ENCODE assay signal across 30 cellular contexts in genomic region chr10:120460191-120460590, GRCh38. TPM values are rescaled to one million over a fixed set of nuclear protein-coding genes. Genes with fewer than 3 reads are reported as not detected.
A peak's percentile ranks its signal among the peaks of the same experiment; 100 is the strongest.
DNase-seq lines count a peak whose midpoint lies in the region; ATAC-seq, FAIRE-seq and TF ChIP-seq lines count a peak whose summit lies in the region.
"Had no signal": no experiment of that assay in that cellular context is flagged by ENCODE, and none has a peak within 500 bp of the region (broad histone marks: within the 10 kb centered on the region; RNA-seq: fewer than 3 reads in every experiment).

No MANE protein-coding gene starts in this region.

- intact Hi-C loops in endothelial cell of umbilical vein (cut with micrococcal nuclease) (loop anchor here (1.0 kb wide), 2 partner anchors 37 to 181 kb away; no protein-coding TSS in a partner anchor), right lobe of liver (cut with DNase I) (no loop called here), ascending aorta (cut with DNase I) (no loop called here)

- POLR2A ChIA-PET in endothelial cell of umbilical vein (lab: Charles Lee): no interaction called here

- no peak for ATAC-seq in activated CD8-positive, alpha-beta memory T cell treated with anti-CD3 and anti-CD28 coated beads, Interleukin-2, amount 10 ng/mL, durations not matched to agents 7 days and 5 days
- ATAC-seq in right lobe of liver: no peak
- ATAC-seq: gastrocnemius medialis; naive thymus-derived CD8-positive, alpha-beta T cell; WTC11 had no signal

- peaks cover 25% of the 10 kb centered on the region for H3K79me2 ChIP-seq in endothelial cell of umbilical vein (ENCODE audit: control insufficient read depth, insufficient read depth, low read length)

- H3K9me3 ChIP-seq in SJSA1 (replicated peaks): no peaks in the 10 kb centered on the region
- no peaks in the 10 kb centered on the region for H3K9me3 ChIP-seq in endothelial cell of umbilical vein (replicated peaks; ENCODE audit: control insufficient read depth, insufficient read depth, low read length)
- no peaks in the 10 kb centered on the region for H3K9me3 ChIP-seq in right lobe of liver
- H3K9me3 ChIP-seq in ascending aorta: no peaks in the 10 kb centered on the region
- H3K9me3 ChIP-seq: gastrocnemius medialis, left lung, stomach, thyroid gland had no signal

- peak; percentile 75 for DNase-seq in EH (ENCODE audit: low read depth)
- no peak for DNase-seq in SJSA1 (ENCODE audit: low read depth in 1 of 2, low spot score in 2 of 2)
- no peak for DNase-seq in endothelial cell of umbilical vein (ENCODE audit: low read depth, low spot score)
- DNase-seq in renal cortical epithelial cell (ENCODE audit: low read depth): peak; percentile 66
- DNase-seq in activated CD8-positive, alpha-beta memory T cell treated with anti-CD3 and anti-CD28 coated beads, Interleukin-2, amount 10 ng/mL, durations not matched to agents 7 days and 5 days: no peak
- no peak for DNase-seq in right lobe of liver
- DNase-seq in GM12892 (ENCODE audit: insufficient read length): no peak
- DNase-seq in ascending aorta (ENCODE audit: low spot score in 2 of 2): no peak
- DNase-seq: activated naive CD4-positive, alpha-beta T cell treated with anti-CD3 and anti-CD28 coated beads, Interleukin-2, amount 50 U/mL, for 16 hours; COR-L47; endodermal cell; gastrocnemius medialis; hippocampal formation; Kasumi-1; left lung; midbrain; naive thymus-derived CD8-positive, alpha-beta T cell; NCI-H146; NCI-H446 treated with DMSO at 0.1 percent for 48 hours; occipital lobe; stimulated activated CD8-positive, alpha-beta memory T cell treated with anti-CD3 and anti-CD28 coated beads, Interleukin-4, amount 100 ng/mL, for 48 hours; stomach; thyroid gland had no signal

- H3K36me3 Mint-ChIP-seq in activated CD8-positive, alpha-beta memory T cell treated with anti-CD3 and anti-CD28 coated beads, Interleukin-2, amount 10 ng/mL, durations not matched to agents 7 days and 5 days: peaks cover 3% of the 10 kb centered on the region
- H3K36me3 Mint-ChIP-seq: naive thymus-derived CD8-positive, alpha-beta T cell; WTC11 had no signal

- H3K9me3 Mint-ChIP-seq in activated CD8-positive, alpha-beta memory T cell treated with anti-CD3 and anti-CD28 coated beads, Interleukin-2, amount 10 ng/mL, durations not matched to agents 7 days and 5 days (ENCODE audit: low read depth): no peaks in the 10 kb centered on the region
- H3K9me3 Mint-ChIP-seq: activated T-helper 1 cell treated with anti-CD3 and anti-CD28 coated beads, Interleukin-12 subunit alpha, Interleukin-12 subunit beta, Interleukin-2, Interleukin-4 antibody, amounts not matched to agents 30 ng/mL and 10 ng/mL and 1 ng/mL, durations not matched to agents 14 hours and 24 hours and 36 hours; dendritic cell treated with granulocyte-macrophage colony-stimulating factor and Interleukin-4, amounts not matched to agents 40 ng/mL and 50 ng/mL, for 4 days; endodermal cell; naive thymus-derived CD8-positive, alpha-beta T cell; T-helper 2 cell treated with Interferon-gamma antibody and Interleukin-4, amounts not matched to agents 5 μg/mL and 100 μg/mL, for 36 hours; WTC11 had no signal

- FAIRE-seq in endothelial cell of umbilical vein (lab: Jason Lieb, UNC) (no peak), GM12892 (lab: Jason Lieb, UNC) (no peak)
- FAIRE-seq: GM18507 had no signal

- no peak overlapping the region for H3K4me3 Mint-ChIP-seq in activated CD8-positive, alpha-beta memory T cell treated with anti-CD3 and anti-CD28 coated beads, Interleukin-2, amount 10 ng/mL, durations not matched to agents 7 days and 5 days
- H3K4me3 Mint-ChIP-seq: activated T-helper 1 cell treated with anti-CD3 and anti-CD28 coated beads, Interleukin-12 subunit alpha, Interleukin-12 subunit beta, Interleukin-2, Interleukin-4 antibody, amounts not matched to agents 30 ng/mL and 10 ng/mL and 1 ng/mL, durations not matched to agents 14 hours and 24 hours and 36 hours; dendritic cell treated with granulocyte-macrophage colony-stimulating factor and Interleukin-4, amounts not matched to agents 40 ng/mL and 50 ng/mL, for 4 days; endodermal cell; naive thymus-derived CD8-positive, alpha-beta T cell; T-helper 2 cell treated with Interferon-gamma antibody and Interleukin-4, amounts not matched to agents 5 μg/mL and 100 μg/mL, for 36 hours; WTC11 had no signal

- H2AFZ ChIP-seq in endothelial cell of umbilical vein (ENCODE audit: low read depth, low read length): no peak overlapping the region

- no peak overlapping the region for H3K27ac Mint-ChIP-seq in activated CD8-positive, alpha-beta memory T cell treated with anti-CD3 and anti-CD28 coated beads, Interleukin-2, amount 10 ng/mL, durations not matched to agents 7 days and 5 days
- H3K27ac Mint-ChIP-seq: activated T-helper 1 cell treated with anti-CD3 and anti-CD28 coated beads, Interleukin-12 subunit alpha, Interleukin-12 subunit beta, Interleukin-2, Interleukin-4 antibody, amounts not matched to agents 30 ng/mL and 10 ng/mL and 1 ng/mL, durations not matched to agents 14 hours and 24 hours and 36 hours; dendritic cell treated with granulocyte-macrophage colony-stimulating factor and Interleukin-4, amounts not matched to agents 40 ng/mL and 50 ng/mL, for 4 days; endodermal cell; naive thymus-derived CD8-positive, alpha-beta T cell; T-helper 2 cell treated with Interferon-gamma antibody and Interleukin-4, amounts not matched to agents 5 μg/mL and 100 μg/mL, for 36 hours; WTC11 had no signal

- peaks cover 30% of the 10 kb centered on the region for H3K27me3 Mint-ChIP-seq in activated CD8-positive, alpha-beta memory T cell treated with anti-CD3 and anti-CD28 coated beads, Interleukin-2, amount 10 ng/mL, durations not matched to agents 7 days and 5 days

- no peaks in the 10 kb centered on the region for H3K9me1 ChIP-seq in endothelial cell of umbilical vein (replicated peaks; ENCODE audit: control insufficient read depth, extremely low read depth, insufficient read depth, low read length)

- H3K27ac ChIP-seq in SJSA1: peak overlapping the region; percentile 53
- H3K27ac ChIP-seq in endothelial cell of umbilical vein (ENCODE audit: insufficient read depth, low read depth, low read length): peak overlapping the region; percentile 82
- H3K27ac ChIP-seq in right lobe of liver: no peak overlapping the region
- no peak overlapping the region for H3K27ac ChIP-seq in ascending aorta
- H3K27ac ChIP-seq: gastrocnemius medialis, left lung, skin epidermis, stomach, thyroid gland had no signal

- H3K9ac ChIP-seq in endothelial cell of umbilical vein (replicated peaks; ENCODE audit: extremely low read depth, insufficient read depth, low read length): peak overlapping the region; percentile 35

- H3K4me3 ChIP-seq in SJSA1: no peak overlapping the region
- no peak overlapping the region for H3K4me3 ChIP-seq in endothelial cell of umbilical vein (replicated peaks in 1 of 3; ENCODE audit: insufficient read depth in 1 of 3, low read depth in 1 of 3, low read length in 3 of 3)
- no peak overlapping the region for H3K4me3 ChIP-seq in right lobe of liver
- H3K4me3 ChIP-seq in ascending aorta: no peak overlapping the region
- H3K4me3 ChIP-seq: gastrocnemius medialis, left lung, skin epidermis, stomach, thyroid gland had no signal

- H3K27me3 ChIP-seq in SJSA1 (replicated peaks) (peaks cover 1% of the 10 kb centered on the region; the same call in 1 of the 2 replicates), endothelial cell of umbilical vein (ENCODE audit: control insufficient read depth in 2 of 2, insufficient read depth in 2 of 2, low read length in 2 of 2) (no peaks in the 10 kb centered on the region), right lobe of liver (peaks cover 0 to 7% of the 10 kb centered on the region in 2 donors), ascending aorta (peaks cover 5% of the 10 kb centered on the region)
- H3K27me3 ChIP-seq: thyroid gland had no signal

- no TSS peak for BruUV-seq in endothelial cell of umbilical vein (replicated peaks; lab: Mats Ljungman, UMichigan)

- 36% methylated on average over 1 of the region's 1 CpG for WGBS in right lobe of liver (ENCODE audit: insufficient coverage, low coverage, low lambda C conversion rate, missing lambda C conversion rate)

- H3K4me2 ChIP-seq in endothelial cell of umbilical vein (ENCODE audit: insufficient read depth, low read length): peak overlapping the region; percentile 2

- dilution Hi-C loops in endothelial cell of umbilical vein (cut with MboI; ENCODE audit: extremely low pct_ligation_motif_present, low sequenced_read_pairs): no loop called here

- TF ChIP-seq CTCF in endothelial cell of umbilical vein (IDR thresholded peaks at IDR 0.05; ENCODE audit: extremely low read depth in 1 of 2, insufficient read depth in 1 of 2, low read depth in 1 of 2, low read length in 2 of 2) (no peak), right lobe of liver (IDR thresholded peaks at IDR 0.05) (no peak), ascending aorta (IDR thresholded peaks at IDR 0.05) (no peak)

- H3K4me1 Mint-ChIP-seq in activated CD8-positive, alpha-beta memory T cell treated with anti-CD3 and anti-CD28 coated beads, Interleukin-2, amount 10 ng/mL, durations not matched to agents 7 days and 5 days: no peaks in the 10 kb centered on the region

- no peaks in the 10 kb centered on the region for H4K20me1 ChIP-seq in endothelial cell of umbilical vein (replicated peaks; ENCODE audit: control insufficient read depth, extremely low read depth, insufficient read depth, low read length)

- TF ChIP-seq POLR2A in endothelial cell of umbilical vein (IDR thresholded peaks at IDR 0.05; ENCODE audit: low read depth, low read length) (no peak), right lobe of liver (IDR thresholded peaks at IDR 0.05) (no peak), GM12892 (IDR thresholded peaks at IDR 0.05; ENCODE audit: low read depth, low read length) (no peak)

- H3K36me3 ChIP-seq in SJSA1 (no peaks in the 10 kb centered on the region), endothelial cell of umbilical vein (ENCODE audit: control insufficient read depth in 2 of 2, extremely low read depth in 1 of 2, insufficient read depth in 2 of 2, low read length in 2 of 2) (no peaks in the 10 kb centered on the region), right lobe of liver (no peaks in the 10 kb centered on the region), ascending aorta (no peaks in the 10 kb centered on the region)
- H3K36me3 ChIP-seq: gastrocnemius medialis, left lung, stomach, thyroid gland had no signal

- CTCF ChIA-PET in endothelial cell of umbilical vein (lab: Charles Lee): interaction anchor here (1.0 to 4.1 kb wide), 6 partner anchors 8 to 267 kb away, joined by 3 to 23 read pairs (median 3); no protein-coding TSS in a partner anchor
- CTCF ChIA-PET in activated CD8-positive, alpha-beta memory T cell treated with anti-CD3 and anti-CD28 coated beads, Interleukin-2, amount 10 ng/mL, durations not matched to agents 7 days and 5 days (lab: Charles Lee): no interaction called here

- peaks cover 56% of the 10 kb centered on the region for H3K4me1 ChIP-seq in SJSA1 (replicated peaks)
- H3K4me1 ChIP-seq in endothelial cell of umbilical vein (ENCODE audit: control insufficient read depth, extremely low read depth, insufficient read depth, low read length): peaks cover 45% of the 10 kb centered on the region
- H3K4me1 ChIP-seq in right lobe of liver: peaks cover 0 to 12% (median 0%) of the 10 kb centered on the region in 4 donors
- H3K4me1 ChIP-seq in ascending aorta: peaks cover 0 to 7% of the 10 kb centered on the region in 2 donors
- H3K4me1 ChIP-seq: gastrocnemius medialis had no signal

RNA-seq across cellular contexts. Expression of gene PLPP4, which starts 3.2 kb away (rescaled TPM):
- 12.5 and 13.8 TPM in 2 replicates for total RNA-seq in SJSA1 (2014; rRNA removed; shearing (Covaris generic))
- total RNA-seq in endothelial cell of umbilical vein (15.5 and 17.1 TPM in 2 replicates), renal cortical epithelial cell (20.0 and 30.3 TPM in 2 replicates), right lobe of liver (under 1 TPM in 5 of 6 experiments, not detected in 1; 0.35 to 0.81 (median 0.37) TPM), ascending aorta (not detected)
- polyA plus RNA-seq in endothelial cell of umbilical vein: 33.0 and 36.4 TPM in 2 replicates
- polyA plus RNA-seq in endothelial cell of umbilical vein (2011; cell fraction: cytosol; rRNA removed): 30.4 and 32.4 TPM in 2 replicates
- polyA plus RNA-seq in endothelial cell of umbilical vein (2011; cell fraction: nucleus; rRNA removed): 34.5 and 41.4 TPM in 2 replicates
- 37.3 and 39.5 TPM in 2 replicates for polyA plus RNA-seq in endothelial cell of umbilical vein (2012)
- 22.8 and 24.2 TPM in 2 replicates for polyA minus RNA-seq in endothelial cell of umbilical vein
- polyA minus RNA-seq in endothelial cell of umbilical vein (2011; cell fraction: cytosol; rRNA and poly(A)+ RNA removed): not detected
- polyA minus RNA-seq in endothelial cell of umbilical vein (2011; cell fraction: nucleus; rRNA and poly(A)+ RNA removed): 19.6 and 22.1 TPM in 2 replicates
- total RNA-seq in activated CD8-positive, alpha-beta memory T cell treated with anti-CD3 and anti-CD28 coated beads, Interleukin-2, amount 10 ng/mL, durations not matched to agents 7 days and 5 days: not detected
- polyA plus RNA-seq in GM12892 (2012; ENCODE audit: missing spikeins): not detected
- total RNA-seq: activated T-helper 1 cell treated with anti-CD3 and anti-CD28 coated beads, Interleukin-12 subunit alpha, Interleukin-12 subunit beta, Interleukin-2, Interleukin-4 antibody, amounts not matched to agents 30 ng/mL and 10 ng/mL and 1 ng/mL, durations not matched to agents 14 hours and 24 hours and 36 hours; gastrocnemius medialis; naive thymus-derived CD8-positive, alpha-beta T cell; stomach had no signal
- polyA plus RNA-seq: AG04450; naive thymus-derived CD8-positive, alpha-beta T cell; stomach had no signal

Comparison
In these comparisons a context has a peak if more than half of its experiments do, and no peak if none do; other contexts are left out.
1. DNase-seq: peak in EH (single experiment) and renal cortical epithelial cell (single experiment); none in SJSA1 (0 of 2), endothelial cell of umbilical vein (single experiment), activated CD8-positive, alpha-beta memory T cell treated with anti-CD3 and anti-CD28 coated beads, Interleukin-2, amount 10 ng/mL, durations not matched to agents 7 days and 5 days (single experiment), right lobe of liver (0 of 3), GM12892 (single experiment) and ascending aorta (0 of 2).
2. H3K27ac ChIP-seq: peak in SJSA1 (single experiment) and endothelial cell of umbilical vein (single experiment); none in right lobe of liver (0 of 3) and ascending aorta (0 of 2).